Comparison of ENCODE assay signal across 11 cellular contexts in the genomic region with DNA sequence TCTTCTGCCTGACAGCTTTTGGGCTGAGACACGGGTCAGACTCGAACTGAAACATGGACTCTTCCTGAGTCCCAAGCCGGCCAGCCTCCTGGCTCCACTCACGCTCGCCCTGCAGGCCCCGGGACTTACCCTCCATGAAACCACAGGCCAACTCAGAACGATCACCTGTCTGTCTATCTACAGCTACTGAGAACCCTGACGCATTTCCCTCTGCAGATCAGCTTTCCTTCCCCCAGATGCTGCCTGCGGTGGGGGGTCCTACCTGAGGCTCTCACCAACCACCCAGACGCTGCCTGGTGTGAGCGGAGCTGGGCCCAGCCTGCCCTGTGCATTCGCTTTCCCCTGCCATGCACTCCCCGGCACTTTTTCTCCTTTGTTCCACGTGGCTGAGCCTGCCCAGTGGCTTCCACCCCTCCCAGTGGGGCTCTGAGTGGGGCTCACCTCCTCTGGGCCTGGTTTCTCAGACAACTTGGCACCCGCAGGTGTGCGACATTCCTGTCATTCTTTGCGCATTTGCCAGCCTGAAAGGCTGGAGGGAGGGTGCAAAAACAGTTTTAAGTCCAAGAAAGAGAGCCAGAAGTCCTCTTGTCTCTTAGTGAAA.
DNase-seq lines count a peak whose midpoint lies in the region; ATAC-seq and TF ChIP-seq lines count a peak whose summit lies in the region.
"Had no signal": no experiment of that assay in that cellular context is flagged by ENCODE, and none has a peak within 500 bp of the region (broad histone marks: within the 10 kb centered on the region; RNA-seq: fewer than 3 reads in every experiment).

No MANE protein-coding gene starts in this region.

- no peaks in the 10 kb centered on the region for H4K20me1 ChIP-seq in osteoblast (ENCODE audit: insufficient read depth, low read length)

- POLR2A ChIA-PET in Panc1 (lab: Charles Lee) = no interaction called here

- no peak for TF ChIP-seq CTCF in Panc1 (IDR thresholded peaks at IDR 0.05)
- no peak for TF ChIP-seq CTCF in foreskin keratinocyte (conservative IDR thresholded peaks at IDR 0.05)
- TF ChIP-seq CTCF in osteoblast (IDR thresholded peaks at IDR 0.05; ENCODE audit: extremely low read depth, low read depth, low read length) = no peak

- peaks cover 15% of the 10 kb centered on the region for H3K4me1 ChIP-seq in Panc1 (ENCODE audit: control insufficient read depth, insufficient read depth, low read length)
- peaks cover 13% of the 10 kb centered on the region for H3K4me1 ChIP-seq in foreskin keratinocyte
- H3K4me1 ChIP-seq in osteoblast (ENCODE audit: insufficient read depth, low read length) = no peaks in the 10 kb centered on the region

- H3K4me2 ChIP-seq in osteoblast (ENCODE audit: insufficient read depth, low read length) = no peak overlapping the region

- BruUV-seq in Panc1 (replicated peaks; lab: Mats Ljungman, UMichigan) = no TSS peak

- H3K9me3 ChIP-seq in Panc1 (ENCODE audit: control insufficient read depth, insufficient read depth, low read depth, low read length) (no peaks in the 10 kb centered on the region), osteoblast (ENCODE audit: low read depth, low read length) (no peaks in the 10 kb centered on the region)

- DNase-seq in GM03348 (ENCODE audit: low spot score) = peak; percentile 80
- DNase-seq in Panc1 (ENCODE audit: low read depth, low spot score) = no peak
- DNase-seq in foreskin keratinocyte = peak; percentile 52 to 80
- peak; percentile 86 for DNase-seq in osteoblast (ENCODE audit: insufficient read length, low spot score, missing footprints)
- DNase-seq in inferior parietal cortex (ENCODE audit: extremely low spot score) = no peak
- no peak for DNase-seq in cerebellar cortex (ENCODE audit: low spot score)
- DNase-seq: CD8-positive, alpha-beta T cell; NCI-H2029; stimulated activated naive B cell treated with anti-CD40 and anti-IgM and Interleukin-4, amounts not matched to agents 10 μg/mL and 1 μg/mL and 100 μg/mL, for 72 hours had no signal

- H3K4me3 ChIP-seq in Panc1 (ENCODE audit: low read depth in 2 of 2, low read length in 2 of 2) (no peak overlapping the region), osteoblast (ENCODE audit: insufficient read depth, low read length) (no peak overlapping the region)

- CTCF ChIA-PET in Panc1 (lab: Charles Lee) = no interaction called here

- H3K27me3 ChIP-seq in Panc1 (ENCODE audit: control insufficient read depth, insufficient read depth, low read length) (no peaks in the 10 kb centered on the region), foreskin keratinocyte (no peaks in the 10 kb centered on the region), osteoblast (ENCODE audit: insufficient read depth, low read length) (peaks cover 5% of the 10 kb centered on the region)

- peak overlapping the region; percentile 39; the same call in 1 of the 2 replicates for H3K27ac ChIP-seq in Panc1 (ENCODE audit: low read length)
- peak overlapping the region; percentile 5 for H3K27ac ChIP-seq in foreskin keratinocyte
- H3K27ac ChIP-seq in osteoblast (ENCODE audit: low read depth, low read length) = no peak overlapping the region

- H3K79me2 ChIP-seq in osteoblast (ENCODE audit: insufficient read depth, low read length) = no peaks in the 10 kb centered on the region

- ATAC-seq in Panc1 (peak; percentile 26; the same call in 1 of the 2 replicates), foreskin keratinocyte (peak; percentile 59), HG03521 (IDR thresholded peaks at IDR 0.05; ENCODE audit: unreplicated experiment) (no peak), HG02798 (IDR thresholded peaks at IDR 0.05; ENCODE audit: poor library complexity, unreplicated experiment) (no peak)
- ATAC-seq: CD8-positive, alpha-beta T cell had no signal

- H3K36me3 ChIP-seq in Panc1 (ENCODE audit: control insufficient read depth, insufficient read depth, low read length) (no peaks in the 10 kb centered on the region), osteoblast (ENCODE audit: insufficient read depth, low read length) (no peaks in the 10 kb centered on the region)

- in situ Hi-C loops in Panc1 (cut with HindIII; ENCODE audit: low pct_unique_long_range_greater_than_20kb, low sequenced_read_pairs) = no loop called here

- H2AFZ ChIP-seq in osteoblast (ENCODE audit: low read length) = no peak overlapping the region

- intact Hi-C loops in Panc1 (cut with micrococcal nuclease; ENCODE audit: unreplicated experiment) = no loop called here

Comparison
In these comparisons a context has a peak if more than half of its experiments do, and no peak if none do; other contexts are left out.
1. DNase-seq: peak in GM03348 (single experiment), foreskin keratinocyte (2 of 2) and osteoblast (single experiment); none in Panc1 (single experiment), inferior parietal cortex (single experiment) and cerebellar cortex (single experiment).
2. ATAC-seq: peak in Panc1 (single experiment) and foreskin keratinocyte (single experiment); none in HG03521 (single experiment) and HG02798 (single experiment).